In genomic region chr11:2573240-2574042, GRCh38 we compare ENCODE assay signal across 24 cellular contexts.
A peak's percentile ranks its signal among the peaks of the same experiment; 100 is the strongest.
DNase-seq lines count a peak whose midpoint lies in the region; ATAC-seq and TF ChIP-seq lines count a peak whose summit lies in the region.
"Had no signal": no experiment of that assay in that cellular context is flagged by ENCODE, and none has a peak within 500 bp of the region (broad histone marks: within the 10 kb centered on the region; RNA-seq: fewer than 3 reads in every experiment).

No MANE protein-coding gene starts in this region.

- H3K4me1 ChIP-seq in BLaER1, result peaks cover 77% of the 10 kb centered on the region
- H3K4me1 ChIP-seq in Peyer's patch, result peaks cover 0 to 13% (median 0%) of the 10 kb centered on the region in 4 donors
- H3K4me1 ChIP-seq in right cardiac atrium (ENCODE audit: control insufficient read depth, insufficient read depth, low read length), result no peaks in the 10 kb centered on the region
- H3K4me1 ChIP-seq in psoas muscle, result no peaks in the 10 kb centered on the region
- H3K4me1 ChIP-seq: gastrocnemius medialis, neural progenitor cell had no signal

- no peaks in the 10 kb centered on the region for H3K27me3 ChIP-seq in BLaER1
- H3K27me3 ChIP-seq in Peyer's patch, result no peaks in the 10 kb centered on the region
- H3K27me3 ChIP-seq in right cardiac atrium (ENCODE audit: control insufficient read depth, insufficient read depth), result no peaks in the 10 kb centered on the region
- H3K27me3 ChIP-seq in psoas muscle (ENCODE audit: insufficient read depth in 3 of 3, low read length in 2 of 3), result no peaks in the 10 kb centered on the region
- H3K27me3 ChIP-seq: colonic mucosa, gastrocnemius medialis had no signal

- no peak overlapping the region for H3K4me3 ChIP-seq in BLaER1
- no peak overlapping the region for H3K4me3 ChIP-seq in Peyer's patch
- no peak overlapping the region for H3K4me3 ChIP-seq in right cardiac atrium (ENCODE audit: low read length)
- no peak overlapping the region for H3K4me3 ChIP-seq in psoas muscle
- H3K4me3 ChIP-seq: colonic mucosa, gastrocnemius medialis, neural progenitor cell, thoracic aorta had no signal

- peak overlapping the region; percentile 76 for H3K27ac ChIP-seq in BLaER1
- H3K27ac ChIP-seq in Peyer's patch, result no peak overlapping the region
- H3K27ac ChIP-seq in right cardiac atrium (ENCODE audit: low read length), result no peak overlapping the region
- no peak overlapping the region for H3K27ac ChIP-seq in psoas muscle
- H3K27ac ChIP-seq: colonic mucosa, gastrocnemius medialis, neural progenitor cell, thoracic aorta had no signal

- no peaks in the 10 kb centered on the region for H3K36me3 ChIP-seq in BLaER1
- no peaks in the 10 kb centered on the region for H3K36me3 ChIP-seq in Peyer's patch
- no peaks in the 10 kb centered on the region for H3K36me3 ChIP-seq in psoas muscle (ENCODE audit: insufficient read depth in 1 of 2, low read depth in 1 of 2)
- H3K36me3 ChIP-seq: colonic mucosa, gastrocnemius medialis, neural progenitor cell, thoracic aorta had no signal

- H3K27ac Mint-ChIP-seq in stimulated activated naive B cell treated with anti-CD40 and anti-IgM and Interleukin-4, amounts not matched to agents 10 μg/mL and 1 μg/mL and 100 μg/mL, for 72 hours, result no peak overlapping the region
- H3K27ac Mint-ChIP-seq: activated CD4-positive, alpha-beta T cell treated with anti-CD3 and anti-CD28 coated beads, Interleukin-2, amount 10 ng/mL, durations not matched to agents 7 days and 5 days; activated CD8-positive, alpha-beta memory T cell treated with anti-CD3 and anti-CD28 coated beads, Interleukin-2, amount 10 ng/mL, durations not matched to agents 7 days and 5 days; CD4-positive, alpha-beta T cell; neural progenitor cell; stimulated activated memory B cell treated with anti-CD40 and anti-IgM and Interleukin-4, amounts not matched to agents 10 μg/mL and 1 μg/mL and 100 μg/mL, for 72 hours had no signal

- H3K9me3 ChIP-seq in BLaER1, result no peaks in the 10 kb centered on the region
- no peaks in the 10 kb centered on the region for H3K9me3 ChIP-seq in Peyer's patch
- no peaks in the 10 kb centered on the region for H3K9me3 ChIP-seq in right cardiac atrium (ENCODE audit: control insufficient read depth, low read length)
- no peaks in the 10 kb centered on the region for H3K9me3 ChIP-seq in psoas muscle
- H3K9me3 ChIP-seq: colonic mucosa, gastrocnemius medialis, SK-N-SH, thoracic aorta had no signal

- peaks cover 0 to 3% of the 10 kb centered on the region in 2 donors for H3K36me3 Mint-ChIP-seq in stimulated activated naive B cell treated with anti-CD40 and anti-IgM and Interleukin-4, amounts not matched to agents 10 μg/mL and 1 μg/mL and 100 μg/mL, for 72 hours
- H3K36me3 Mint-ChIP-seq: activated CD8-positive, alpha-beta memory T cell treated with anti-CD3 and anti-CD28 coated beads, Interleukin-2, amount 10 ng/mL, durations not matched to agents 7 days and 5 days; neural progenitor cell; stimulated activated memory B cell treated with anti-CD40 and anti-IgM and Interleukin-4, amounts not matched to agents 10 μg/mL and 1 μg/mL and 100 μg/mL, for 72 hours had no signal

- WGBS in right cardiac atrium, result 93% methylated on average over 28 of the region's 28 CpGs
- 90 to 95% (median 94%) methylated on average over 27 to 28 of the region's 28 CpGs for WGBS in psoas muscle, 3 donors

- H3K4me3 Mint-ChIP-seq in stimulated activated naive B cell treated with anti-CD40 and anti-IgM and Interleukin-4, amounts not matched to agents 10 μg/mL and 1 μg/mL and 100 μg/mL, for 72 hours, result no peak overlapping the region
- H3K4me3 Mint-ChIP-seq: activated CD4-positive, alpha-beta T cell treated with anti-CD3 and anti-CD28 coated beads, Interleukin-2, amount 10 ng/mL, durations not matched to agents 7 days and 5 days; activated CD8-positive, alpha-beta memory T cell treated with anti-CD3 and anti-CD28 coated beads, Interleukin-2, amount 10 ng/mL, durations not matched to agents 7 days and 5 days; CD4-positive, alpha-beta T cell; neural progenitor cell; stimulated activated memory B cell treated with anti-CD40 and anti-IgM and Interleukin-4, amounts not matched to agents 10 μg/mL and 1 μg/mL and 100 μg/mL, for 72 hours had no signal

- H3K4me2 ChIP-seq in BLaER1, result peak overlapping the region; percentile 72
- H3K4me2 ChIP-seq: neural progenitor cell, SK-N-SH had no signal

- ATAC-seq in right cardiac atrium, result no peak
- no peak for ATAC-seq in psoas muscle
- no peak for ATAC-seq in HG03045 (IDR thresholded peaks at IDR 0.05; ENCODE audit: unreplicated experiment)
- ATAC-seq in HG02798 (IDR thresholded peaks at IDR 0.05; ENCODE audit: poor library complexity, unreplicated experiment), result no peak
- no peak for ATAC-seq in stimulated activated naive B cell treated with anti-CD40 and anti-IgM and Interleukin-4, amounts not matched to agents 10 μg/mL and 1 μg/mL and 100 μg/mL, for 72 hours (replicated peaks)
- ATAC-seq: activated CD8-positive, alpha-beta memory T cell treated with anti-CD3 and anti-CD28 coated beads, Interleukin-2, amount 10 ng/mL, durations not matched to agents 7 days and 5 days; gastrocnemius medialis; HCT116; stimulated activated memory B cell treated with anti-CD40 and anti-IgM and Interleukin-4, amounts not matched to agents 10 μg/mL and 1 μg/mL and 100 μg/mL, for 72 hours had no signal

- intact Hi-C loops in right cardiac atrium (cut with DNase I) (loop anchor here in 1 of 4 donors (10.0 kb wide), 1 partner anchor 61 kb away; no protein-coding TSS in a partner anchor), psoas muscle (cut with DNase I) (no loop called here)

- H4K20me1 ChIP-seq in BLaER1, result no peaks in the 10 kb centered on the region

- H3K9ac ChIP-seq in BLaER1, result peak overlapping the region; percentile 62
- H3K9ac ChIP-seq: neural progenitor cell, SK-N-SH had no signal

- DNase-seq in Peyer's patch (peak in 2 of 3 donors; percentile 34 to 37), right cardiac atrium (peak; percentile 1 to 32 (median 21)), psoas muscle (peak; percentile 6 to 39)
- no peak for DNase-seq in stimulated activated naive B cell treated with anti-CD40 and anti-IgM and Interleukin-4, amounts not matched to agents 10 μg/mL and 1 μg/mL and 100 μg/mL, for 72 hours
- DNase-seq: activated CD4-positive, alpha-beta T cell treated with anti-CD3 and anti-CD28 coated beads, Interleukin-2, amount 10 ng/mL, durations not matched to agents 7 days and 5 days; activated CD8-positive, alpha-beta memory T cell treated with anti-CD3 and anti-CD28 coated beads, Interleukin-2, amount 10 ng/mL, durations not matched to agents 7 days and 5 days; colonic mucosa; DMS 273 treated with DMSO at 0.1 percent for 48 hours; gastrocnemius medialis; hypothalamus; NCI-H1105 treated with DMSO at 0.1 percent for 48 hours; NCI-H2029 treated with DMSO at 0.1 percent for 48 hours; NCI-H2227 treated with DMSO at 0.1 percent for 48 hours; NCI-H69; SK-N-SH; stimulated activated CD4-positive, alpha-beta T cell treated with anti-CD3 and anti-CD28 coated beads, Interleukin-2, amount 100 ng/mL, for 48 hours had no signal

- H3K27me3 Mint-ChIP-seq in stimulated activated naive B cell treated with anti-CD40 and anti-IgM and Interleukin-4, amounts not matched to agents 10 μg/mL and 1 μg/mL and 100 μg/mL, for 72 hours, result no peaks in the 10 kb centered on the region
- H3K27me3 Mint-ChIP-seq: activated CD4-positive, alpha-beta T cell treated with anti-CD3 and anti-CD28 coated beads, Interleukin-2, amount 10 ng/mL, durations not matched to agents 7 days and 5 days; activated CD8-positive, alpha-beta memory T cell treated with anti-CD3 and anti-CD28 coated beads, Interleukin-2, amount 10 ng/mL, durations not matched to agents 7 days and 5 days; CD4-positive, alpha-beta T cell; stimulated activated memory B cell treated with anti-CD40 and anti-IgM and Interleukin-4, amounts not matched to agents 10 μg/mL and 1 μg/mL and 100 μg/mL, for 72 hours had no signal

- no peaks in the 10 kb centered on the region for H3K4me1 Mint-ChIP-seq in stimulated activated naive B cell treated with anti-CD40 and anti-IgM and Interleukin-4, amounts not matched to agents 10 μg/mL and 1 μg/mL and 100 μg/mL, for 72 hours
- H3K4me1 Mint-ChIP-seq: activated CD4-positive, alpha-beta T cell treated with anti-CD3 and anti-CD28 coated beads, Interleukin-2, amount 10 ng/mL, durations not matched to agents 7 days and 5 days; neural progenitor cell; stimulated activated memory B cell treated with anti-CD40 and anti-IgM and Interleukin-4, amounts not matched to agents 10 μg/mL and 1 μg/mL and 100 μg/mL, for 72 hours had no signal

- TF ChIP-seq CTCF in Peyer's patch (IDR thresholded peaks at IDR 0.05) (no peak), psoas muscle (IDR thresholded peaks at IDR 0.05) (no peak)

- no peaks in the 10 kb centered on the region for H3K9me3 Mint-ChIP-seq in stimulated activated naive B cell treated with anti-CD40 and anti-IgM and Interleukin-4, amounts not matched to agents 10 μg/mL and 1 μg/mL and 100 μg/mL, for 72 hours
- H3K9me3 Mint-ChIP-seq: activated CD4-positive, alpha-beta T cell treated with anti-CD3 and anti-CD28 coated beads, Interleukin-2, amount 10 ng/mL, durations not matched to agents 7 days and 5 days; CD4-positive, alpha-beta T cell; neural progenitor cell; stimulated activated memory B cell treated with anti-CD40 and anti-IgM and Interleukin-4, amounts not matched to agents 10 μg/mL and 1 μg/mL and 100 μg/mL, for 72 hours had no signal

- no peak for TF ChIP-seq POLR2A in Peyer's patch (IDR thresholded peaks at IDR 0.05)
